In genomic region chr18:66440433-66440832, GRCh38 we compare ENCODE assay signal across 1 cellular context.
A peak's percentile ranks its signal among the peaks of the same experiment; 100 is the strongest.
TF ChIP-seq lines count a peak whose summit lies in the region.

No MANE protein-coding gene starts in this region.

TF ChIP-seq in HepG2, 621 proteins besides CTCF, POLR2A, EP300 and RAD21 (continued from another document and continues in another):
- TF ChIP-seq NONO (IDR thresholded peaks at IDR 0.05) (no peak), NONO (CRISPR knock-in tag; conservative IDR thresholded peaks at IDR 0.05) (0 out of 2 replicates have a peak, but pooled peaks have one; percentile 64), ZNF441 (CRISPR knock-in tag; IDR thresholded peaks at IDR 0.05; ENCODE audit: borderline replicate concordance) (peak; percentile 64; the same call in 1 of the 2 replicates), MYC (CRISPR knock-in tag; IDR thresholded peaks at IDR 0.05; ENCODE audit: borderline replicate concordance) (peak; percentile 22; the same call in 1 of the 2 replicates), IRF2 (CRISPR knock-in tag; IDR thresholded peaks at IDR 0.05) (peak; percentile 30; the same call in 1 of the 2 replicates), MATR3 (CRISPR knock-in tag; IDR thresholded peaks at IDR 0.05) (no peak), TFE3 (CRISPR knock-in tag; IDR thresholded peaks at IDR 0.05) (peak; percentile 99), BORCS8-MEF2B (CRISPR knock-in tag; IDR thresholded peaks at IDR 0.05) (peak; percentile 21; the same call in 1 of the 2 replicates), ZMAT3 (CRISPR knock-in tag; conservative IDR thresholded peaks at IDR 0.05) (peak; percentile 48; the same call in 1 of the 2 replicates), ARNT2 (CRISPR knock-in tag; IDR thresholded peaks at IDR 0.05; ENCODE audit: low read depth) (no peak), ZNF205 (CRISPR knock-in tag; IDR thresholded peaks at IDR 0.05) (0 out of 2 replicates have a peak, but pooled peaks have one; percentile 32), ARHGAP35 (CRISPR knock-in tag; IDR thresholded peaks at IDR 0.05; ENCODE audit: borderline replicate concordance) (no peak), SOX6 (IDR thresholded peaks at IDR 0.05) (no peak), SOX6 (CRISPR knock-in tag; IDR thresholded peaks at IDR 0.05) (0 out of 2 replicates have a peak, but pooled peaks have one; percentile 39), ZBTB7B (CRISPR knock-in tag; IDR thresholded peaks at IDR 0.05) (peak; percentile 91), ZNF674 (CRISPR knock-in tag; IDR thresholded peaks at IDR 0.05; ENCODE audit: low read depth) (no peak), YEATS2 (CRISPR knock-in tag; IDR thresholded peaks at IDR 0.05; ENCODE audit: borderline replicate concordance) (peak; percentile 44; the same call in 1 of the 2 replicates), CBX5 (CRISPR knock-in tag; IDR thresholded peaks at IDR 0.05; ENCODE audit: borderline replicate concordance) (peak; percentile 66; the same call in 1 of the 2 replicates), FOXA1 (IDR thresholded peaks at IDR 0.05) (no peak), FOXA1 (CRISPR knock-in tag; IDR thresholded peaks at IDR 0.05) (peak; percentile 75), ZNF292 (CRISPR knock-in tag; IDR thresholded peaks at IDR 0.05; ENCODE audit: borderline replicate concordance, low read depth) (peak; percentile 81; the same call in 1 of the 2 replicates), ATF2 (CRISPR knock-in tag; IDR thresholded peaks at IDR 0.05) (0 out of 2 replicates have a peak, but pooled peaks have one; percentile 24), KDM3A (CRISPR knock-in tag; IDR thresholded peaks at IDR 0.05; ENCODE audit: low read depth) (no peak), ERF (CRISPR knock-in tag; IDR thresholded peaks at IDR 0.05) (no peak), ZNF33B (CRISPR knock-in tag; IDR thresholded peaks at IDR 0.05) (no peak), ZNF17 (CRISPR knock-in tag; IDR thresholded peaks at IDR 0.05) (no peak), ZNF556 (CRISPR knock-in tag; IDR thresholded peaks at IDR 0.05; ENCODE audit: borderline replicate concordance) (peak; percentile 85; the same call in 1 of the 2 replicates), MTA1 (CRISPR knock-in tag; IDR thresholded peaks at IDR 0.05; ENCODE audit: borderline replicate concordance) (0 out of 2 replicates have a peak, but pooled peaks have one; percentile 64), ZBTB40 (IDR thresholded peaks at IDR 0.05) (no peak), ZBTB40 (CRISPR knock-in tag; IDR thresholded peaks at IDR 0.05) (no peak), MAX (IDR thresholded peaks at IDR 0.05) (peak; percentile 62), ZNF331 (CRISPR knock-in tag; IDR thresholded peaks at IDR 0.05) (peak; percentile 95)
- TF ChIP-seq, protein P1, sequence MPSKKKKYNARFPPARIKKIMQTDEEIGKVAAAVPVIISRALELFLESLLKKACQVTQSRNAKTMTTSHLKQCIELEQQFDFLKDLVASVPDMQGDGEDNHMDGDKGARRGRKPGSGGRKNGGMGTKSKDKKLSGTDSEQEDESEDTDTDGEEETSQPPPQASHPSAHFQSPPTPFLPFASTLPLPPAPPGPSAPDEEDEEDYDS (CRISPR knock-in tag; IDR thresholded peaks at IDR 0.05) = no peak
- TF ChIP-seq, protein P2, sequence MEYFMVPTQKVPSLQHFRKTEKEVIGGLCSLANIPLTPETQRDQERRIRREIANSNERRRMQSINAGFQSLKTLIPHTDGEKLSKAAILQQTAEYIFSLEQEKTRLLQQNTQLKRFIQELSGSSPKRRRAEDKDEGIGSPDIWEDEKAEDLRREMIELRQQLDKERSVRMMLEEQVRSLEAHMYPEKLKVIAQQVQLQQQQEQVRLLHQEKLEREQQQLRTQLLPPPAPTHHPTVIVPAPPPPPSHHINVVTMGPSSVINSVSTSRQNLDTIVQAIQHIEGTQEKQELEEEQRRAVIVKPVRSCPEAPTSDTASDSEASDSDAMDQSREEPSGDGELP (IDR thresholded peaks at IDR 0.05; ENCODE audit: borderline replicate concordance, low read depth) = peak; percentile 54; the same call in 1 of the 2 replicates
- TF ChIP-seq, protein P3, sequence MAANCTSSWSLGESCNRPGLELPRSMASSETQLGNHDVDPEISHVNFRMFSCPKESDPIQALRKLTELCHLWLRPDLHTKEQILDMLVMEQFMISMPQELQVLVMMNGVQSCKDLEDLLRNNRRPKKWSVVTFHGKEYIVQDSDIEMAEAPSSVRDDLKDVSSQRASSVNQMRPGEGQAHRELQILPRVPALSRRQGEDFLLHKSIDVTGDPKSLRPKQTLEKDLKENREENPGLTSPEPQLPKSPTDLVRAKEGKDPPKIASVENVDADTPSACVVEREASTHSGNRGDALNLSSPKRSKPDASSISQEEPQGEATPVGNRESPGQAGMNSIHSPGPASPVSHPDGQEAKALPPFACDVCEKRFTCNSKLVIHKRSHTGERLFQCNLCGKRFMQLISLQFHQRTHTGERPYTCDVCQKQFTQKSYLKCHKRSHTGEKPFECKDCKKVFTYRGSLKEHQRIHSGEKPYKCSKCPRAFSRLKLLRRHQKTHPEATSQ (CRISPR knock-in tag; IDR thresholded peaks at IDR 0.05; ENCODE audit: borderline replicate concordance) = no peak
- TF ChIP-seq, protein P4, sequence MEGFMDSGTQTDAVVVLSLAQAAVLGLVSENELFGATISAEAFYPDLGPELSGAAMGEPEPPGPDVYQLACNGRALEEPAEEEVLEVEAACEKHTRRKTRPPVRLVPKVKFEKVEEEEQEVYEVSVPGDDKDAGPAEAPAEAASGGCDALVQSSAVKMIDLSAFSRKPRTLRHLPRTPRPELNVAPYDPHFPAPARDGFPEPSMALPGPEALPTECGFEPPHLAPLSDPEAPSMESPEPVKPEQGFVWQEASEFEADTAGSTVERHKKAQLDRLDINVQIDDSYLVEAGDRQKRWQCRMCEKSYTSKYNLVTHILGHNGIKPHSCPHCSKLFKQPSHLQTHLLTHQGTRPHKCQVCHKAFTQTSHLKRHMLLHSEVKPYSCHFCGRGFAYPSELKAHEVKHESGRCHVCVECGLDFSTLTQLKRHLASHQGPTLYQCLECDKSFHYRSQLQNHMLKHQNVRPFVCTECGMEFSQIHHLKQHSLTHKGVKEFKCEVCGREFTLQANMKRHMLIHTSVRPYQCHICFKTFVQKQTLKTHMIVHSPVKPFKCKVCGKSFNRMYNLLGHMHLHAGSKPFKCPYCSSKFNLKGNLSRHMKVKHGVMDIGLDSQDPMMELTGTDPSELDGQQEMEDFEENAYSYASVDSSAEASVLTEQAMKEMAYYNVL (CRISPR knock-in tag; IDR thresholded peaks at IDR 0.05; ENCODE audit: borderline replicate concordance) = peak; percentile 34; the same call in 1 of the 2 replicates
- TF ChIP-seq, protein P5, sequence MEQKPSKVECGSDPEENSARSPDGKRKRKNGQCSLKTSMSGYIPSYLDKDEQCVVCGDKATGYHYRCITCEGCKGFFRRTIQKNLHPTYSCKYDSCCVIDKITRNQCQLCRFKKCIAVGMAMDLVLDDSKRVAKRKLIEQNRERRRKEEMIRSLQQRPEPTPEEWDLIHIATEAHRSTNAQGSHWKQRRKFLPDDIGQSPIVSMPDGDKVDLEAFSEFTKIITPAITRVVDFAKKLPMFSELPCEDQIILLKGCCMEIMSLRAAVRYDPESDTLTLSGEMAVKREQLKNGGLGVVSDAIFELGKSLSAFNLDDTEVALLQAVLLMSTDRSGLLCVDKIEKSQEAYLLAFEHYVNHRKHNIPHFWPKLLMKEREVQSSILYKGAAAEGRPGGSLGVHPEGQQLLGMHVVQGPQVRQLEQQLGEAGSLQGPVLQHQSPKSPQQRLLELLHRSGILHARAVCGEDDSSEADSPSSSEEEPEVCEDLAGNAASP (CRISPR knock-in tag; IDR thresholded peaks at IDR 0.05; ENCODE audit: borderline replicate concordance) = peak; percentile 87; the same call in 1 of the 2 replicates
- TF ChIP-seq, protein P6, sequence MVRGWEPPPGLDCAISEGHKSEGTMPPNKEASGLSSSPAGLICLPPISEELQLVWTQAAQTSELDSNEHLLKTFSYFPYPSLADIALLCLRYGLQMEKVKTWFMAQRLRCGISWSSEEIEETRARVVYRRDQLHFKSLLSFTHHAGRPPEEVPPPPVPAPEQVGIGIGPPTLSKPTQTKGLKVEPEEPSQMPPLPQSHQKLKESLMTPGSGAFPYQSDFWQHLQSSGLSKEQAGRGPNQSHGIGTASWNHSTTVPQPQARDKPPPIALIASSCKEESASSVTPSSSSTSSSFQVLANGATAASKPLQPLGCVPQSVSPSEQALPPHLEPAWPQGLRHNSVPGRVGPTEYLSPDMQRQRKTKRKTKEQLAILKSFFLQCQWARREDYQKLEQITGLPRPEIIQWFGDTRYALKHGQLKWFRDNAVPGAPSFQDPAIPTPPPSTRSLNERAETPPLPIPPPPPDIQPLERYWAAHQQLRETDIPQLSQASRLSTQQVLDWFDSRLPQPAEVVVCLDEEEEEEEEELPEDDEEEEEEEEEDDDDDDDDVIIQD (CRISPR knock-in tag; IDR thresholded peaks at IDR 0.05; ENCODE audit: low read depth) = 0 out of 2 replicates have a peak, but pooled peaks have one; percentile 14
